Comparison of ENCODE assay signal across 18 cellular contexts in the genomic region with DNA sequence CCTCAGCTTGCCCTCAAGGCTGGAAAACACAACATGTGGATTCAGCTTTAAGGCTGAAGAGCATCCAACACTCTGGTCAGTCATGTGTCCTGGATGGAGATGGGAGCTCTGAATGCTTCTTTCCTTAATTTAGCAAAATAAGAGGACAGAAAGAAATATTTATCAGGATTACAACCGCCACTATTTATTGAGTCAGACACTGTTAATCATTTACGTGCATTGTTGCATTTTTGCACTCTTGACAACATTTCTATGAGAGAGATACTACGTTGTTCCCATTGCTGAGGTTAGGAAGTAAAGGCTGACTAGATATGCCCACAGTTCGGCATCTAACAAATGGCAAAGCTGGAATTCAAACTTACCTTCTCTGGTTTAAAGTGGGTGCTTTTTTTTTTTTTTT.
DNase-seq lines count a peak whose midpoint lies in the region; ATAC-seq and TF ChIP-seq lines count a peak whose summit lies in the region.
"Had no signal": no experiment of that assay in that cellular context is flagged by ENCODE, and none has a peak within 500 bp of the region (broad histone marks: within the 10 kb centered on the region; RNA-seq: fewer than 3 reads in every experiment).

No MANE protein-coding gene starts in this region.

- H3K36me3 ChIP-seq in KOPT-K1 (ENCODE audit: insufficient read depth, low read length) (no peaks in the 10 kb centered on the region), right lobe of liver (no peaks in the 10 kb centered on the region)

- H3K9me3 Mint-ChIP-seq in HFFc6: no peaks in the 10 kb centered on the region

- H3K27me3 Mint-ChIP-seq in HFFc6 (ENCODE audit: insufficient read depth): peaks cover 6% of the 10 kb centered on the region

- no peak for TF ChIP-seq CTCF in right lobe of liver (IDR thresholded peaks at IDR 0.05)
- no peak for TF ChIP-seq CTCF in HFFc6 (IDR thresholded peaks at IDR 0.05)

- no peaks in the 10 kb centered on the region for H3K36me3 Mint-ChIP-seq in HFFc6 (ENCODE audit: low read depth)
- H3K36me3 Mint-ChIP-seq: CD4-positive, alpha-beta memory T cell had no signal

- DNase-seq in kidney tubule cell (ENCODE audit: low spot score): peak; percentile 26
- DNase-seq in right lobe of liver: no peak
- no peak for DNase-seq in NCI-H1417 treated with DMSO at 0.1 percent for 48 hours (lab: John Stamatoyannopoulos, UW)
- DNase-seq in activated gamma-delta T cell (lab: John Stamatoyannopoulos, UW): no peak
- DNase-seq in HFFc6: no peak
- DNase-seq: 8988T; C1 segment of cervical spinal cord; Calu3; CD4-positive, alpha-beta memory T cell; COR-L47; DMS53; DMS79 treated with DMSO at 0.1 percent for 48 hours; GF-D8; GOT3; H7; HCEC 1CT had no signal

- intact Hi-C loops in right lobe of liver (cut with DNase I): no loop called here

- 35% methylated on average over 4 of the region's 4 CpGs for WGBS in right lobe of liver (ENCODE audit: insufficient coverage, low coverage, low lambda C conversion rate, missing lambda C conversion rate)

- no peak for TF ChIP-seq POLR2A in right lobe of liver (IDR thresholded peaks at IDR 0.05)

- H3K27ac ChIP-seq in KOPT-K1 (ENCODE audit: low read depth, low read length, poor library complexity, severe bottlenecking) (peak overlapping the region; percentile 32), right lobe of liver (no peak overlapping the region)

- H3K4me3 ChIP-seq in right lobe of liver: no peak overlapping the region

- H3K4me1 Mint-ChIP-seq in HFFc6 (ENCODE audit: low read depth): no peaks in the 10 kb centered on the region
- H3K4me1 Mint-ChIP-seq: CD4-positive, alpha-beta memory T cell had no signal

- peaks cover 15% of the 10 kb centered on the region for H3K9me3 ChIP-seq in KOPT-K1 (ENCODE audit: insufficient read depth, low read length, poor library complexity, severe bottlenecking)
- no peaks in the 10 kb centered on the region for H3K9me3 ChIP-seq in right lobe of liver

- peaks cover 0 to 11% (median 4%) of the 10 kb centered on the region in 4 donors for H3K4me1 ChIP-seq in right lobe of liver

- H3K4me3 Mint-ChIP-seq in HFFc6: no peak overlapping the region

- no peaks in the 10 kb centered on the region for H3K27me3 ChIP-seq in right lobe of liver

- H3K27ac Mint-ChIP-seq in HFFc6: no peak overlapping the region
- H3K27ac Mint-ChIP-seq: CD4-positive, alpha-beta memory T cell had no signal

- ATAC-seq in right lobe of liver (peak; percentile 17 to 71 (median 45)), HG03039 (IDR thresholded peaks at IDR 0.05; ENCODE audit: unreplicated experiment) (no peak)
